In the genomic region with DNA sequence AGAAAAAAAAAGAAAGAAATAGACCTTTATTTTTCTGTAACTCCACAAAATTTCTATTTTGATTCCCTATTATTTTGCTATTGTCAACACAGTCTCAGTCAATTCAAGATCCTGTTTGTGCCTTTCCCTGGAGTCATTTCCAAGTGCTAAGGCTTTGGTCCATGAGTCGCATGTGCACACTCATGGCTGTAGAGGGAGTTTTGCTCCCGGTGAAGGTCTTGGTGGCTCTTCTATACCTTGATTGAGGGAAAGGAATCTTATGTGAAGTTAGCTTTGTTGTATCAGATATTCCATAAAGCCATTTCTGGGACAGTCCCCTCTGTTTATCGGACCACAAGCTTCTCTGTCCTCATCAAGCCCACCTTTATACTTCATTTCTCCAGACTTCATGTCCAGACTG, we compare ENCODE assay signal across 12 cellular contexts. TPM values are rescaled to one million over a fixed set of nuclear protein-coding genes. Genes with fewer than 3 reads are reported as not detected.
DNase-seq lines count a peak whose midpoint lies in the region; ATAC-seq, FAIRE-seq and TF ChIP-seq lines count a peak whose summit lies in the region.
"Had no signal": no experiment of that assay in that cellular context is flagged by ENCODE, and none has a peak within 500 bp of the region (broad histone marks: within the 10 kb centered on the region; RNA-seq: fewer than 3 reads in every experiment).

No MANE protein-coding gene starts in this region.

- CTCF ChIA-PET in A673 (lab: Charles Lee) = interaction anchor here (0.7 kb wide), 1 partner anchor 129 kb away, joined by 3 read pairs; no protein-coding TSS in a partner anchor

- H3K27ac ChIP-seq in A673 (ENCODE audit: low read depth, low read length, poor library complexity, severe bottlenecking) = no peak overlapping the region
- H3K27ac ChIP-seq: prostate gland had no signal

- TF ChIP-seq CTCF in A673 (conservative IDR thresholded peaks at IDR 0.05; ENCODE audit: low read depth, low read length) = peak; percentile 51
- peak; percentile 6 for TF ChIP-seq CTCF in GM06990 (IDR thresholded peaks at IDR 0.05; ENCODE audit: insufficient read depth, low read length, poor library complexity, severe bottlenecking)

- H3K4me3 ChIP-seq in A673 (ENCODE audit: low read depth, low read length, poor library complexity, severe bottlenecking) (no peak overlapping the region), GM06990 (replicated peaks; ENCODE audit: low read depth, low read length) (no peak overlapping the region)
- H3K4me3 ChIP-seq: prostate gland had no signal

- no TSS peak for BruUV-seq in A673 (replicated peaks; lab: Mats Ljungman, UMichigan)

- DNase-seq in A673 (ENCODE audit: low spot score) = peak; percentile 44
- no peak for DNase-seq in GM06990 (ENCODE audit: extremely low read depth, insufficient read length)
- DNase-seq in RCC 7860 (ENCODE audit: low spot score) = peak; percentile 25
- DNase-seq in glomerular visceral epithelial cell (ENCODE audit: extremely low spot score) = peak; percentile 31
- no peak for DNase-seq in GF-D8 (lab: John Stamatoyannopoulos, UW)
- no peak for DNase-seq in NCI-H226
- DNase-seq in NCI-H2196 (lab: John Stamatoyannopoulos, UW; ENCODE audit: unreplicated experiment) = no peak
- DNase-seq: islet precursor cell, NCI-H1930 had no signal

- H3K4me1 ChIP-seq in A673 (ENCODE audit: insufficient read depth, low read length, poor library complexity, severe bottlenecking) = no peaks in the 10 kb centered on the region
- H3K4me1 ChIP-seq: prostate gland had no signal

- intact Hi-C loops in A673 (cut with micrococcal nuclease; ENCODE audit: unreplicated experiment) = loop anchor here (5.0 to 10.0 kb wide), 3 partner anchors 191 to 542 kb away; no protein-coding TSS in a partner anchor

- POLR2A ChIA-PET in A673 (lab: Charles Lee; ENCODE audit: low non-redundant PET) = no interaction called here

- no peaks in the 10 kb centered on the region for H3K36me3 ChIP-seq in A673 (ENCODE audit: insufficient read depth, low read length, poor library complexity, severe bottlenecking)
- no peaks in the 10 kb centered on the region for H3K36me3 ChIP-seq in GM06990 (ENCODE audit: control insufficient read depth, insufficient read depth, low read length)
- H3K36me3 ChIP-seq: prostate gland had no signal

- no peaks in the 10 kb centered on the region for H3K9me3 ChIP-seq in A673 (ENCODE audit: low read depth, low read length, poor library complexity, severe bottlenecking)
- H3K9me3 ChIP-seq: prostate gland had no signal

- FAIRE-seq in RCC 7860 (lab: Jason Lieb, UNC) = no peak

- H3K27me3 ChIP-seq in A673 (replicated peaks; ENCODE audit: insufficient read depth, low read depth, low read length, poor library complexity) (no peaks in the 10 kb centered on the region), GM06990 (replicated peaks; ENCODE audit: control insufficient read depth, insufficient read depth, low read length) (no peaks in the 10 kb centered on the region)

- ATAC-seq in HG02759 (IDR thresholded peaks at IDR 0.05; ENCODE audit: unreplicated experiment) = no peak
- ATAC-seq: activated T-helper 17 cell treated with anti-CD3 and anti-CD28 coated beads, Interleukin-2, amount 50 U/mL, for 72 hours had no signal

RNA-seq across cellular contexts. Expression of gene ALOX5AP, which starts 58.7 kb away (rescaled TPM):
- not detected in 2 replicates for total RNA-seq in A673 (2021)

RNA-seq across cellular contexts. Expression of gene USPL1, which starts 59.0 kb away (rescaled TPM):
- 22.8 and 28.5 TPM in 2 replicates for total RNA-seq in A673 (2021)

Comparison
In these comparisons a context has a peak if more than half of its experiments do, and no peak if none do; other contexts are left out.
1. DNase-seq: peak in A673 (single experiment), RCC 7860 (single experiment) and glomerular visceral epithelial cell (single experiment); none in GM06990 (single experiment), GF-D8 (single experiment), NCI-H226 (single experiment) and NCI-H2196 (single experiment).